ENCODE assay signal across 1 cellular context in the genomic region with DNA sequence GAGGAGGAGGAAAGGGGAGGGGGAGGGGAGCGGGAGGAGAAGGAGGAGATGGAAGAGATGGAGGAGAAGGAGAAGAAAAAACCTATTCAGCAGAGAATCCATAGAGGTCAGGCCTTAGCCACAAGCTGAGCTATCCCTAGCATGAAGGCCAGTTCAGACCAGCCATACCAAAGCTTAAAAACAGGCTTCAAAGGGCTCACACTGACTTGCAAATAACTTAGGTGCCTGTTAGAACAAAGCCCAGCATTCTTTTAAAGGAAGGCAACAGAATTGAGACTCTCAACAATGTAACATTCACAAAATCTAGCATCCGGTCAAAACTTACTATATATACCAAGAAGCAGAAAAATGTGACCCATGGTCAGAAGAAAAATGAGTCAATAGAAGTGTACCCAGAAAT.
TF ChIP-seq lines count a peak whose summit lies in the region.

No MANE protein-coding gene starts in this region.

TF ChIP-seq in GM23338, 12 proteins besides CTCF, POLR2A, EP300 and RAD21 (continued from another document):
- TF ChIP-seq ZNF462 (CRISPR knock-in tag; IDR thresholded peaks at IDR 0.05) (no peak), CREB1 (CRISPR knock-in tag; IDR thresholded peaks at IDR 0.05; ENCODE audit: low read depth) (no peak), EZH2 (IDR thresholded peaks at IDR 0.05; ENCODE audit: low read depth, unreplicated experiment) (no peak)
